16 cellular contexts compared by ENCODE assay signal in genomic region chr5:173323121-173323798, GRCh38. TPM values are rescaled to one million over a fixed set of nuclear protein-coding genes. Genes with fewer than 3 reads are reported as not detected.
A peak's percentile ranks its signal among the peaks of the same experiment; 100 is the strongest.
DNase-seq lines count a peak whose midpoint lies in the region; ATAC-seq, FAIRE-seq and TF ChIP-seq lines count a peak whose summit lies in the region.
"Had no signal": no experiment of that assay in that cellular context is flagged by ENCODE, and none has a peak within 500 bp of the region (broad histone marks: within the 10 kb centered on the region; RNA-seq: fewer than 3 reads in every experiment).

No MANE protein-coding gene starts in this region.

- CTCF ChIA-PET in SK-N-SH (lab: Yijun Ruan, JAX) (interaction anchor here (0.6 to 2.6 kb wide), 2 partner anchors 30 to 44 kb away, joined by 3 to 17 read pairs; no protein-coding TSS in a partner anchor), GM12878 (lab: Yijun Ruan, JAX) (interaction anchor here (0.8 to 1.3 kb wide), 2 partner anchors 8 to 10 kb away, joined by 3 to 4 read pairs; no protein-coding TSS in a partner anchor)

- WGBS in SK-N-SH (ENCODE audit: low lambda C conversion rate): 94% methylated on average over 18 of the region's 25 CpGs
- 49% methylated on average over 25 of the region's 25 CpGs for WGBS in GM12878 (ENCODE audit: insufficient coverage, insufficient replicate concordance, low lambda C conversion rate, missing lambda C conversion rate)

- H3K9me2 ChIP-seq in SK-N-SH: no peaks in the 10 kb centered on the region

- TF ChIP-seq POLR2A in GM12878 (IDR thresholded peaks at IDR 0.05; ENCODE audit: low read depth, low read length): no peak

- BruUV-seq in GM12878 (replicated peaks; lab: Mats Ljungman, UMichigan): no TSS peak

- H2AFZ ChIP-seq in SK-N-SH (ENCODE audit: low read depth) (no peak overlapping the region), GM12878 (ENCODE audit: control insufficient read depth, low read depth, low read length) (no peak overlapping the region)

- H3K9me3 ChIP-seq in SK-N-SH (no peaks in the 10 kb centered on the region), GM12878 (replicated peaks; ENCODE audit: control insufficient read depth, insufficient read depth, low read length) (no peaks in the 10 kb centered on the region), lower lobe of right lung (no peaks in the 10 kb centered on the region), thoracic aorta (no peaks in the 10 kb centered on the region)
- H3K9me3 ChIP-seq: thyroid gland had no signal

- RAD21 ChIA-PET in GM12878 (lab: Charles Lee; ENCODE audit: unreplicated experiment): no interaction called here

- H3K79me2 ChIP-seq in SK-N-SH (ENCODE audit: insufficient read depth) (peaks cover 16% of the 10 kb centered on the region), GM12878 (ENCODE audit: control insufficient read depth, insufficient read depth, low read length) (peaks cover 10% of the 10 kb centered on the region)

- intact Hi-C loops in GM12878 (cut with micrococcal nuclease; ENCODE audit: unreplicated experiment) (no loop called here), lower lobe of right lung (cut with DNase I) (no loop called here)

- H3F3A ChIP-seq in SK-N-SH (replicated peaks; ENCODE audit: insufficient read depth): peaks cover 10% of the 10 kb centered on the region

- ATAC-seq in SK-N-SH treated with all-trans-retinoic acid at 6 μM for 48 hours (no peak), GM12878 (no peak), lower lobe of right lung (no peak), thoracic aorta (ENCODE audit: insufficient number of reproducible peaks, low FRiP score, low read depth) (no peak), GM19463 (IDR thresholded peaks at IDR 0.05; ENCODE audit: unreplicated experiment) (no peak), GM19023 (IDR thresholded peaks at IDR 0.05; ENCODE audit: unreplicated experiment) (no peak)
- ATAC-seq: activated CD8-positive, alpha-beta T cell treated with anti-CD3 and anti-CD28 coated beads, Interleukin-2, amount 10 ng/mL, durations not matched to agents 7 days and 5 days had no signal

- TF ChIP-seq EP300 in SK-N-SH (IDR thresholded peaks at IDR 0.05; ENCODE audit: borderline replicate concordance in 1 of 2, low read depth in 1 of 2, low read length in 1 of 2) (no peak), GM12878 (IDR thresholded peaks at IDR 0.05; ENCODE audit: borderline replicate concordance in 1 of 2, control insufficient read depth in 1 of 2, low read depth in 2 of 2, low read length in 2 of 2) (no peak)

- H3K4me1 ChIP-seq in SK-N-SH (ENCODE audit: control insufficient read depth in 1 of 2, insufficient read depth in 2 of 2, low read depth in 1 of 2, low read length in 1 of 2): peaks cover 17 to 49% of the 10 kb centered on the region in 2 experiments; a peak in 3 of 4 replicates
- no peaks in the 10 kb centered on the region for H3K4me1 ChIP-seq in GM12878 (ENCODE audit: control insufficient read depth, insufficient read depth, low read length)
- peaks cover 61% of the 10 kb centered on the region for H3K4me1 ChIP-seq in lower lobe of right lung
- H3K4me1 ChIP-seq in thoracic aorta (ENCODE audit: control insufficient read depth in 1 of 2, low read depth in 2 of 2): peaks cover 26 to 46% of the 10 kb centered on the region in 2 donors

- DNase-seq in SK-N-SH (no peak), GM12878 (ENCODE audit: low read depth, low spot score) (no peak), lower lobe of right lung (no peak), thoracic aorta (ENCODE audit: low spot score) (no peak), glomerular visceral epithelial cell (ENCODE audit: extremely low spot score) (no peak)
- DNase-seq: activated CD8-positive, alpha-beta T cell treated with anti-CD3 and anti-CD28 coated beads, Interleukin-2, amount 10 ng/mL, durations not matched to agents 7 days and 5 days; activated effector memory CD4-positive, alpha-beta T cell treated with Interleukin-2 at 50 U/mL for 16 hours; immature natural killer cell; MV-4-11; NK-92 treated with Interleukin-12 subunit alpha and Interleukin-12 subunit beta, amount 100 ng/mL, for 24 hours had no signal

- in situ Hi-C loops in GM12878 (cut with MboI): no loop called here

- FAIRE-seq in GM12878 (lab: Jason Lieb, UNC): no peak
- FAIRE-seq: frontal cortex had no signal

- H3K4me2 ChIP-seq in SK-N-SH: no peak overlapping the region; the same call in 1 of the 2 replicates
- H3K4me2 ChIP-seq in GM12878 (ENCODE audit: control insufficient read depth, insufficient read depth): no peak overlapping the region

- TF ChIP-seq RAD21 in SK-N-SH (IDR thresholded peaks at IDR 0.05; ENCODE audit: low read length) (no peak), GM12878 (IDR thresholded peaks at IDR 0.05; ENCODE audit: insufficient read depth, low read depth, low read length) (no peak)

- H3K27me3 ChIP-seq in SK-N-SH (ENCODE audit: insufficient read depth) (no peaks in the 10 kb centered on the region), GM12878 (replicated peaks in 1 of 2; ENCODE audit: control insufficient read depth in 2 of 2, insufficient read depth in 2 of 2, low read length in 1 of 2) (peaks cover 2% of the 10 kb centered on the region in 2 experiments; a peak in 2 of 4 replicates), lower lobe of right lung (ENCODE audit: low read depth) (peaks cover 44% of the 10 kb centered on the region), thoracic aorta (replicated peaks; ENCODE audit: insufficient read depth) (peaks cover 12% of the 10 kb centered on the region)
- H3K27me3 ChIP-seq: thyroid gland had no signal

- H4K20me1 ChIP-seq in SK-N-SH (ENCODE audit: insufficient read depth) (no peaks in the 10 kb centered on the region), GM12878 (ENCODE audit: control insufficient read depth, insufficient read depth) (no peaks in the 10 kb centered on the region)

- peak overlapping the region; percentile 8 to 97; a peak in 3 of 4 replicates for H3K27ac ChIP-seq in SK-N-SH (ENCODE audit: low read depth in 2 of 2, low read length in 1 of 2)
- no peak overlapping the region for H3K27ac ChIP-seq in GM12878 (ENCODE audit: control insufficient read depth, insufficient read depth)
- H3K27ac ChIP-seq in lower lobe of right lung: peak overlapping the region; percentile 65
- no peak overlapping the region for H3K27ac ChIP-seq in thoracic aorta
- H3K27ac ChIP-seq: 22Rv1 had no signal

- SMC1A ChIA-PET in GM12878 (lab: Charles Lee; ENCODE audit: uncharacterized antibody, unreplicated experiment): no interaction called here

- peaks cover 0 to 7% of the 10 kb centered on the region in 2 experiments for H3K36me3 ChIP-seq in SK-N-SH (replicated peaks in 1 of 2; ENCODE audit: control insufficient read depth in 1 of 2, insufficient read depth in 2 of 2, low read length in 1 of 2)
- no peaks in the 10 kb centered on the region for H3K36me3 ChIP-seq in GM12878 (ENCODE audit: control insufficient read depth in 2 of 2, insufficient read depth in 2 of 2, low read length in 1 of 2)
- peaks cover 5% of the 10 kb centered on the region for H3K36me3 ChIP-seq in lower lobe of right lung
- H3K36me3 ChIP-seq in thoracic aorta: no peaks in the 10 kb centered on the region
- H3K36me3 ChIP-seq: thyroid gland had no signal

- H3K4me3 ChIP-seq in SK-N-SH (ENCODE audit: low read depth in 2 of 2, low read length in 1 of 2): peak overlapping the region in 1 of 2 experiments; percentile 9; a peak in 1 of 4 replicates
- H3K4me3 ChIP-seq in GM12878: no peak overlapping the region
- H3K4me3 ChIP-seq in lower lobe of right lung: peak overlapping the region; percentile 32
- peak overlapping the region; percentile 62 for H3K4me3 ChIP-seq in thoracic aorta
- H3K4me3 ChIP-seq: thyroid gland had no signal

- POLR2A ChIA-PET in SK-N-SH (lab: Yijun Ruan, JAX): interaction anchor here (0.9 to 1.1 kb wide), 3 partner anchors 8 to 29 kb away, joined by 3 to 10 read pairs (median 4); no protein-coding TSS in a partner anchor
- POLR2A ChIA-PET in GM12878 (lab: Charles Lee): interaction anchor here (0.5 kb wide), 1 partner anchor 552 kb away, joined by 3 read pairs; no protein-coding TSS in a partner anchor

- TF ChIP-seq CTCF in SK-N-SH (IDR thresholded peaks at IDR 0.05) (no peak), GM12878 (IDR thresholded peaks at IDR 0.05 in 2 of 3, conservative IDR thresholded peaks at IDR 0.05 in 1 of 3; ENCODE audit: control insufficient read depth in 2 of 3, extremely low read depth in 1 of 3, insufficient read depth in 1 of 3, low read depth in 3 of 3, low read length in 3 of 3) (no peak), lower lobe of right lung (IDR thresholded peaks at IDR 0.05) (no peak), thoracic aorta (IDR thresholded peaks at IDR 0.05) (no peak)

- no peak overlapping the region for H3K9ac ChIP-seq in SK-N-SH
- no peak overlapping the region for H3K9ac ChIP-seq in GM12878 (ENCODE audit: control insufficient read depth, insufficient read depth, low read length)

TF ChIP-seq in SK-N-SH, 30 proteins besides CTCF, POLR2A, EP300 and RAD21 (continues in another document):
- no peak for TF ChIP-seq FOXM1 (IDR thresholded peaks at IDR 0.05; ENCODE audit: low read depth)

TF ChIP-seq in SK-N-SH treated with all-trans-retinoic acid at 6 μM for 48 hours, 23 proteins besides CTCF, POLR2A, EP300 and RAD21 (continues in another document):
- TF ChIP-seq OSR1 (CRISPR knock-in tag; IDR thresholded peaks at IDR 0.05) (no peak), GLIS3 (CRISPR knock-in tag; IDR thresholded peaks at IDR 0.05) (no peak), ZFP30 (CRISPR knock-in tag; IDR thresholded peaks at IDR 0.05) (no peak)

RNA-seq across cellular contexts. Expression of gene STC2, which starts 5.0 kb away (rescaled TPM):
- polyA plus RNA-seq in SK-N-SH (2012; rRNA removed) (5.9 and 9.1 TPM in 2 replicates), GM12878 (2011; rRNA removed) (1.1 and 1.2 TPM in 2 replicates), GM12878 (2014; fragmentation: Illumina TruSeq; extraction: Trizol) (1.5 and 2.0 TPM in 2 replicates), GM12878 (2014; fragmentation: Nextera tagmentation; extraction: Ambion mirVana) (under 1 TPM; 0.05 to 0.13 TPM), GM12878 (2014; rRNA removed) (3.2 and 4.8 TPM in 2 replicates), GM12878 (2016; fragmentation: Nextera tagmentation; extraction: Ambion mirVana) (1 to 10 TPM; 2.6 to 4.4 TPM)
- 4.7 and 5.4 TPM in 2 replicates for polyA plus RNA-seq in SK-N-SH (2012; cell fraction: cytosol; rRNA removed)
- 6.4 and 6.8 TPM in 2 replicates for polyA plus RNA-seq in SK-N-SH (2012; cell fraction: nucleus; rRNA removed)
- 24.5 and 26.4 TPM in 2 replicates for total RNA-seq in GM12878 (2013; cell fraction: nucleolus; rRNA removed)
- total RNA-seq in GM12878 (2014; rRNA removed) (2.0 and 3.4 TPM in 2 replicates), GM12878 (2014; rRNA removed; fragmentation: Illumina TruSeq; extraction: Trizol) (1.7 and 1.8 TPM in 2 replicates), GM12878 (2021) (3.5 and 3.7 TPM in 2 replicates), lower lobe of right lung (10.8 TPM), thoracic aorta (1 to 10 TPM; 2.0 to 8.8 TPM)
- 2.1 TPM for polyA plus RNA-seq in GM12878 (2011; ENCODE audit: low read depth)
- polyA plus RNA-seq in GM12878 (2011; cell fraction: cytosol; rRNA removed): 0.62 and 1.5 TPM in 2 replicates
- 2.4 and 4.0 TPM in 2 replicates for polyA plus RNA-seq in GM12878 (2011; cell fraction: nucleus; rRNA removed)
- 5.0 and 6.0 TPM in 2 replicates for polyA plus RNA-seq in GM12878 (2012)
- polyA minus RNA-seq in GM12878 (2011; rRNA and poly(A)+ RNA removed): 0.51 and 0.98 TPM in 2 replicates
- polyA minus RNA-seq in GM12878 (2011; cell fraction: cytosol; rRNA and poly(A)+ RNA removed): 0.67 and 3.0 TPM in 2 replicates
- 1.6 and 1.9 TPM in 2 replicates for polyA minus RNA-seq in GM12878 (2011; cell fraction: nucleus; rRNA and poly(A)+ RNA removed)
- polyA plus RNA-seq: immature natural killer cell had no signal

Comparison
In these comparisons a context has a peak if more than half of its experiments do, and no peak if none do; other contexts are left out.
1. H3K27ac ChIP-seq: peak in SK-N-SH (2 of 2) and lower lobe of right lung (single experiment); none in GM12878 (single experiment) and thoracic aorta (0 of 2).
2. Of the 26 proteins assayed by ChIP-seq in both GM12878 and SK-N-SH: peak only in GM12878: TCF12; only in SK-N-SH: none; in both: none; in neither: 25.